Comparison of ENCODE assay signal across 8 cellular contexts in the genomic region with DNA sequence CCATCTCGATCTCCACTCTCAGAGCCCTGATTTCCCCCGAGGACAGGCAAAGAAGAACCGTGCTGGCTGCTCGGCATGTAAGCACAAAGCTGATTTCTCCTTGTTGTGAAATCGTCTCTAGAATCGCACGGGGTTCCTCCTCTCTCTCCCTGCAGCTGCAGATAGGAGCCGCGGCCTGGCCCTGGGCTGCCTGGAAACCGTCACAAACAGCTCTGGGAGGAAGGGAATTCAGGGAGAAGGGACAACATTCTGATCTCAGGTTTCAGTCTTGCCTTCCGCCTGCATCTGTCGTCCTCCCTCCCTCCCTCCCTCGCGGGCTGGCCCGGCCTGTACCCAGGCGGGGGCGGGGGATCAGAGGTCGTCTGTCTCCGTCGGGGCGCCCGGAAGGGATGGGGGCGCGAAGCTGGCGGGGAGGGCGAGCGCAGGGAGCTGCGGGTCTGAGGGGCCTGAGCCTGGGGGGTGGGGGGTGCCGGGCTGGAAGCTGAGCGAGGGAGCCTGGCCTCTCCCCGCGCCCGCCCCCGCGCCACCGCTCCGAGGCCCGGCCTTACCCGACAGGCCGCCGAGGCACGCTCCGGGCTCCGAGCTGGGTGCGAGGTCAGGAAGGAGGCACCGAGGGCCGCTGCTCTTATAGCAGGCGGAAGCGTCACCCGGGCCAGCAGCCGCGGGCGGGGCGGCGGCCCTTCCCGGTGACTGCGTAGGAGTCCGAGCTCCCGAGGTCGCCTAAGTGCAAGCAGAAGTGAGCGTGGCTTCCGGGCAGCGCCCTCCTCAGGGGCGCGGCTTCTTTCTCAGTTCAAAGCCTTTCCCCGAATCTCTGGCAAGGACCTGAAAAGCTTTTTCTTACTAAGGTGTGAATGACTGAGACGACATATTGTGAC. TPM values are rescaled to one million over a fixed set of nuclear protein-coding genes. Genes with fewer than 3 reads are reported as not detected.
DNase-seq lines count a peak whose midpoint lies in the region; ATAC-seq and TF ChIP-seq lines count a peak whose summit lies in the region.

SERPINB1 (minus strand) TSS at position 600 of the 875 bp plus-strand sequence. CDS start 1,277 bp downstream, outside the sequence.

- H3K9me3 ChIP-seq in iPS DF 6.9 (ENCODE audit: control insufficient read depth, insufficient read depth, low read length) (no peaks in the 10 kb centered on the region), Karpas-422 (ENCODE audit: low read length) (no peaks in the 10 kb centered on the region)

- no peaks in the 10 kb centered on the region for H4K20me1 ChIP-seq in Karpas-422 (ENCODE audit: insufficient read depth, low read depth, low read length)

- H3K79me2 ChIP-seq in Karpas-422 (ENCODE audit: low read length) = no peaks in the 10 kb centered on the region

- H3K36me3 ChIP-seq in brain microvascular endothelial cell (replicated peaks) (peaks cover 4% of the 10 kb centered on the region), iPS DF 6.9 (ENCODE audit: control insufficient read depth, insufficient read depth, low read length) (no peaks in the 10 kb centered on the region), Karpas-422 (ENCODE audit: insufficient read depth, low read length) (no peaks in the 10 kb centered on the region)

- no peaks in the 10 kb centered on the region for H3K9me2 ChIP-seq in Karpas-422 (replicated peaks; ENCODE audit: insufficient read depth, low read length)

- H3K4me1 ChIP-seq in iPS DF 6.9 (ENCODE audit: control insufficient read depth, insufficient read depth, low read length) = peaks cover under 1% of the 10 kb centered on the region
- peaks cover 14% of the 10 kb centered on the region for H3K4me1 ChIP-seq in Karpas-422 (ENCODE audit: low read length)

- H3K27me3 ChIP-seq in brain microvascular endothelial cell (replicated peaks) (no peaks in the 10 kb centered on the region), iPS DF 6.9 (ENCODE audit: control insufficient read depth, insufficient read depth, low read length) (no peaks in the 10 kb centered on the region), Karpas-422 (ENCODE audit: low read length) (no peaks in the 10 kb centered on the region)

- intact Hi-C loops in sciatic nerve (cut with DNase I) = loop anchor here (10.0 kb wide), 1 partner anchor 213 kb away; no protein-coding TSS in a partner anchor

- ATAC-seq in HG02588 (IDR thresholded peaks at IDR 0.05; ENCODE audit: unreplicated experiment) (peak; percentile 83), sciatic nerve (peak; percentile 88)

- in situ Hi-C loops in brain microvascular endothelial cell (cut with HindIII; ENCODE audit: low pct_ligation_motif_present, low sequenced_read_pairs) = no loop called here

- peak; percentile 28 for TF ChIP-seq CTCF in brain microvascular endothelial cell (IDR thresholded peaks at IDR 0.05; ENCODE audit: low read depth, low read length, missing control alignments)

- H3K9ac ChIP-seq in Karpas-422 (ENCODE audit: low read length) = no peak within 1 kb of the TSS

- no peak within 1 kb of the TSS for H2AFZ ChIP-seq in Karpas-422 (ENCODE audit: low read length)

- H3K4me2 ChIP-seq in Karpas-422 (ENCODE audit: low read depth, low read length, poor library complexity, severe bottlenecking) = no peak within 1 kb of the TSS

- H3K27ac ChIP-seq in brain microvascular endothelial cell (peak within 1 kb of the TSS; percentile 85), iPS DF 6.9 (ENCODE audit: low read length) (no peak within 1 kb of the TSS), Karpas-422 (ENCODE audit: low read length) (no peak within 1 kb of the TSS)

- WGBS in iPS DF 6.9 (ENCODE audit: insufficient coverage, insufficient read length) = no CpG with 5 or more reads among the region's 67 CpGs

- peak; percentile 88 for DNase-seq in GF-D8 (lab: John Stamatoyannopoulos, UW)
- peak; percentile 97 for DNase-seq in NCI-H2029 treated with DMSO at 0.1 percent for 48 hours (lab: John Stamatoyannopoulos, UW)
- DNase-seq in UCSD-AML1 (lab: John Stamatoyannopoulos, UW; ENCODE audit: unreplicated experiment) = peak; percentile 93
- peak; percentile 92 for DNase-seq in brain microvascular endothelial cell
- no peak for DNase-seq in iPS DF 6.9 (ENCODE audit: low read depth, low spot score)
- peak; percentile 91 for DNase-seq in sciatic nerve (ENCODE audit: low spot score)
- no peak for DNase-seq in Karpas-422

- peak within 1 kb of the TSS; percentile 53 for H3K4me3 ChIP-seq in brain microvascular endothelial cell (ENCODE audit: low read depth, low read length)
- H3K4me3 ChIP-seq in iPS DF 6.9 (ENCODE audit: low read length) = peak within 1 kb of the TSS; percentile 43; the same call in 1 of the 2 replicates
- H3K4me3 ChIP-seq in Karpas-422 (ENCODE audit: low read length) = no peak within 1 kb of the TSS

RNA-seq across cellular contexts. Expression of gene SERPINB1, which starts in this region (rescaled TPM):
- 46.1 TPM for total RNA-seq in sciatic nerve
- total RNA-seq in Karpas-422 (2014; rRNA removed; shearing (Covaris generic); ENCODE audit: low replicate concordance) = 0.22 TPM in 1 of 2 replicates, not detected in the other

Comparison
In these comparisons a context has a peak if more than half of its experiments do, and no peak if none do; other contexts are left out.
1. RNA of gene SERPINB1 (total RNA-seq): 46.1 TPM in sciatic nerve (single experiment); 0.22 TPM in Karpas-422; every median in the first group is over 10 times any median in the second.
2. DNase-seq: peak in GF-D8 (single experiment), NCI-H2029 treated with DMSO at 0.1 percent for 48 hours (single experiment), UCSD-AML1 (single experiment), brain microvascular endothelial cell (single experiment) and sciatic nerve (single experiment); none in iPS DF 6.9 (single experiment) and Karpas-422 (single experiment).